Comparison of ENCODE assay signal across 11 cellular contexts in the genomic region with DNA sequence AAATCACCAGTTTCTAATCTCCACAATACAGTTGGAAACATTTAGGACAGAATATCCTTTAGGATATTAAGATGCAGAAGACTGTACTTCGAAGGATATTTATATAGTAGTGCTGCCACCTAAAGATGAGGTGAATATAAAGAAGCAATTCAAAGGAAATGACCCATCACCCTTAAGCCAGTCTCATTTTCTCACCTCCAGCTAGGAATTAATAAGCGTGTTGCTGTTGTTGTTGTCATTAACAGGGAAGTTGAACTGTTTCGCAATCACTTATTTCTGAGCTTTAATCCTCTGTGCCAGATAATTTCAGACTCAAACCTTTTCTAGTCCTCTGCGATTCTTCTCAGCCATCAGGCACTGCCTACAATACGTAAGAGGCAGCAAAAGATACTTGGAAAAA. TPM values are rescaled to one million over a fixed set of nuclear protein-coding genes. Genes with fewer than 3 reads are reported as not detected.
DNase-seq lines count a peak whose midpoint lies in the region; ATAC-seq and TF ChIP-seq lines count a peak whose summit lies in the region.
"Had no signal": no experiment of that assay in that cellular context is flagged by ENCODE, and none has a peak within 500 bp of the region (broad histone marks: within the 10 kb centered on the region; RNA-seq: fewer than 3 reads in every experiment).

No MANE protein-coding gene starts in this region.

- TF ChIP-seq EP300 in upper lobe of left lung (IDR thresholded peaks at IDR 0.05), result no peak

- H3K27me3 Mint-ChIP-seq in activated naive CD4-positive, alpha-beta T cell treated with anti-CD3 and anti-CD28 coated beads, Interleukin-2, amount 10 ng/mL, durations not matched to agents 7 days and 5 days, result peaks cover 28% of the 10 kb centered on the region

- H3K4me3 ChIP-seq in upper lobe of left lung, result no peak overlapping the region

- peaks cover 19 to 32% (median 24%) of the 10 kb centered on the region in 4 donors for H3K4me1 ChIP-seq in upper lobe of left lung

- no peaks in the 10 kb centered on the region for H3K9me3 ChIP-seq in upper lobe of left lung

- no peaks in the 10 kb centered on the region for H3K27me3 ChIP-seq in upper lobe of left lung

- H3K4me1 Mint-ChIP-seq in activated naive CD4-positive, alpha-beta T cell treated with anti-CD3 and anti-CD28 coated beads, Interleukin-2, amount 10 ng/mL, durations not matched to agents 7 days and 5 days, result peaks cover 33% of the 10 kb centered on the region

- no peak for TF ChIP-seq POLR2A in upper lobe of left lung (IDR thresholded peaks at IDR 0.05)

- peaks cover 8% of the 10 kb centered on the region for H3K36me3 Mint-ChIP-seq in activated naive CD4-positive, alpha-beta T cell treated with anti-CD3 and anti-CD28 coated beads, Interleukin-2, amount 10 ng/mL, durations not matched to agents 7 days and 5 days

- H3K4me3 Mint-ChIP-seq in activated naive CD4-positive, alpha-beta T cell treated with anti-CD3 and anti-CD28 coated beads, Interleukin-2, amount 10 ng/mL, durations not matched to agents 7 days and 5 days, result no peak overlapping the region

- H3K27ac ChIP-seq in VCaP (peak overlapping the region; percentile 97), upper lobe of left lung (peak overlapping the region in 3 of 4 donors; percentile 94 to 98 (median 95))

- peak overlapping the region; percentile 98 for H3K27ac Mint-ChIP-seq in activated naive CD4-positive, alpha-beta T cell treated with anti-CD3 and anti-CD28 coated beads, Interleukin-2, amount 10 ng/mL, durations not matched to agents 7 days and 5 days

- no peaks in the 10 kb centered on the region for H3K9me3 Mint-ChIP-seq in activated naive CD4-positive, alpha-beta T cell treated with anti-CD3 and anti-CD28 coated beads, Interleukin-2, amount 10 ng/mL, durations not matched to agents 7 days and 5 days

- WGBS in upper lobe of left lung, 2 donors, result 52 to 54% methylated on average over 5 of the region's 5 CpGs

- H3K36me3 ChIP-seq in upper lobe of left lung, result no peaks in the 10 kb centered on the region

- ATAC-seq in upper lobe of left lung (ENCODE audit: low FRiP score in 2 of 2) (no peak), HG02623 (IDR thresholded peaks at IDR 0.05; ENCODE audit: unreplicated experiment) (no peak)

- DNase-seq in activated naive CD4-positive, alpha-beta T cell treated with anti-CD3 and anti-CD28 coated beads, Interleukin-2, amount 10 ng/mL, durations not matched to agents 7 days and 5 days, result no peak
- no peak for DNase-seq in activated naive CD4-positive, alpha-beta T cell (lab: John Stamatoyannopoulos, UW)
- DNase-seq in left kidney (ENCODE audit: low read depth, low spot score) (peak; percentile 4), upper lobe of left lung (no peak), NCI-H1092 treated with DMSO at 0.1 percent for 48 hours (lab: John Stamatoyannopoulos, UW) (no peak), NCI-H2227 (lab: John Stamatoyannopoulos, UW; ENCODE audit: unreplicated experiment) (no peak)
- DNase-seq: NCI-H1048; SHP77; stimulated activated CD4-positive, alpha-beta T cell treated with anti-CD3 and anti-CD28 coated beads, Interleukin-4, amount 100 ng/mL, for 1 hour had no signal

- CTCF ChIA-PET in activated naive CD4-positive, alpha-beta T cell treated with anti-CD3 and anti-CD28 coated beads, Interleukin-2, amount 10 ng/mL, durations not matched to agents 7 days and 5 days (lab: Charles Lee), result interaction anchor here (0.9 to 2.1 kb wide), 7 partner anchors 10 to 38 kb away, joined by 3 to 5 read pairs (median 3); no protein-coding TSS in a partner anchor

- TF ChIP-seq CTCF in VCaP (conservative IDR thresholded peaks at IDR 0.05) (no peak), upper lobe of left lung (IDR thresholded peaks at IDR 0.05) (no peak)

RNA-seq across cellular contexts. Expression of a gene that starts 7.8 kb away (rescaled TPM):
- 10 to 100 TPM; 13.8 to 43.2 (median 22.7) TPM for total RNA-seq in upper lobe of left lung

RNA-seq across cellular contexts. Expression of a gene that starts 19.6 kb away (rescaled TPM):
- total RNA-seq in upper lobe of left lung, result 10 to 100 TPM in 4 of 6 donors, 1 to 10 TPM in 2; 8.4 to 32.8 (median 11.8) TPM
